In genomic region chr13:104473936-104474335, GRCh38 we compare ENCODE assay signal across 24 cellular contexts.
"Had no signal": no experiment of that assay in that cellular context is flagged by ENCODE, and none has a peak within 500 bp of the region (broad histone marks: within the 10 kb centered on the region; RNA-seq: fewer than 3 reads in every experiment).

No MANE protein-coding gene starts in this region.

- H3K9me3 ChIP-seq: gastrocnemius medialis, pancreas, prostate gland, right lobe of liver, testis, vagina had no signal

- ATAC-seq: esophagus mucosa; gastrocnemius medialis; mucosa of descending colon; natural killer cell treated with Interleukin-12 subunit alpha and Interleukin-12 subunit beta and Interleukin-15 and Interleukin-18, amount 100 ng/mL, for 72 hours; pancreas; right lobe of liver; stimulated activated naive B cell treated with anti-CD40 and anti-IgM and Interleukin-4, amounts not matched to agents 10 μg/mL and 1 μg/mL and 100 μg/mL, for 72 hours; stimulated activated naive CD8-positive, alpha-beta T cell treated with anti-CD3 and anti-CD28 coated beads, Interleukin-15, amount 100 ng/mL, for 72 hours; upper lobe of right lung had no signal

- H3K9ac ChIP-seq: neural progenitor cell had no signal

- H3K4me1 ChIP-seq: gastrocnemius medialis, neural progenitor cell, pancreas, prostate gland, right lobe of liver, testis, tibial nerve, upper lobe of right lung, vagina had no signal

- H3K27ac ChIP-seq: dorsolateral prefrontal cortex, gastrocnemius medialis, neural progenitor cell, pancreas, prostate gland, right lobe of liver, testis, tibial nerve, upper lobe of right lung, vagina had no signal

- H2AFZ ChIP-seq: neural progenitor cell had no signal

- H3K27me3 ChIP-seq: dorsolateral prefrontal cortex, gastrocnemius medialis, neural progenitor cell, pancreas, right lobe of liver, testis, tibial nerve, upper lobe of right lung, vagina had no signal

- H3K4me3 ChIP-seq: dorsolateral prefrontal cortex, gastrocnemius medialis, mucosa of descending colon, neural progenitor cell, pancreas, prostate gland, right lobe of liver, testis, tibial nerve, upper lobe of right lung, vagina had no signal

- DNase-seq: cortex of kidney; dorsolateral prefrontal cortex; effector CD8-positive, alpha-beta T cell; gastrocnemius medialis; glutamatergic neuron; immature natural killer cell; kidney; mucosa of descending colon; occipital lobe; pancreas; retina; right lobe of liver; stimulated activated CD4-positive, alpha-beta T cell treated with anti-CD3 and anti-CD28 coated beads, Interleukin-2, amount 100 ng/mL, for 24 hours; stimulated activated CD4-positive, alpha-beta T cell treated with anti-CD3 and anti-CD28 coated beads, Interleukin-4, amount 100 ng/mL, for 4 hours; stimulated activated naive B cell treated with anti-CD40 and anti-IgM and Interleukin-4, amounts not matched to agents 10 μg/mL and 1 μg/mL and 100 μg/mL, for 72 hours; stimulated activated naive CD8-positive, alpha-beta T cell treated with anti-CD3 and anti-CD28 coated beads, Interleukin-15, amount 100 ng/mL, for 72 hours; testis; upper lobe of right lung had no signal

- H3K36me3 ChIP-seq: gastrocnemius medialis, neural progenitor cell, pancreas, prostate gland, right lobe of liver, tibial nerve, upper lobe of right lung, vagina had no signal

- H3K4me2 ChIP-seq: neural progenitor cell had no signal
